Comparison of ENCODE assay signal across 8 cellular contexts in the genomic region with DNA sequence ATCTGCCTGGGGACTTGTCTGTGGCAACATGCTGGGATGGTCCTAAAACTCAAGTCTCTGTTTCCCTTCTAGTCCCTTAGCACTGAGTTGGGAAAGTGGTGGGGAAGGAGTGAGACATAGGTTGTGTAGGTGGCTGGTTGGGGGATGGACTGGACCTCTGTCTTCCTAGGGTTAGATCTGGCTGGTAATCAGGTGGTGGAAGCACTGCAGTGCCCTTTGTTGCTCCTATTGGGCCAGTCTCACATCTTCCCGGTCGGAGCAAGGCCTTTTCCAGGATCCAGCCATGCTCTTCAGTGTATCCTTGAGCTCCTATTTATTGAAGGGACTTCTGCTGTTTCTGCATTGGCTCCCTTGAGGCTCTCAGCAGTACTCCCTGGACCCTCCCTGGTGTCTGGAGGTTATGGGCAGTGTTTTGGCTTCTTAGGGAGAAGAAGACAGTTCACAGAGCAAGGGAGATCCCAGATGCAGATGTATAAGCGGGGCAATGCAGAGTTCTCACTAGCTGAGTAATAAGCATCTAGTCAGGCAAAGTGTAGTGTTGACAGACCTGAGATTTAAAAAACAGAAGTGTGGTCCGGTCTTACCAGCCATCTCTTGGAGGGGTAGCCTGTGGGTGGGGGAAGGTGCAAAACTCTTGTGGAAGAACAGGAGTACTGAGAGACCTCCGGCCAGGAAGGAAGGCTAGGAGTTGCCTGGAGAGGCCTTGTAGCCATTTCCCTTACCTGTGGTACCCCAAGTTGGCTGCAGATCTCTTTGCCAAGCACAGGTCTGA. TPM values are rescaled to one million over a fixed set of nuclear protein-coding genes. Genes with fewer than 3 reads are reported as not detected.
DNase-seq lines count a peak whose midpoint lies in the region; ATAC-seq and TF ChIP-seq lines count a peak whose summit lies in the region.

No MANE protein-coding gene starts in this region.

- H3K4me1 ChIP-seq in thyroid gland = peaks cover 44 to 52% of the 10 kb centered on the region in 2 donors

- intact Hi-C loops in activated T-helper 1 cell treated with anti-CD3 and anti-CD28 coated beads, Interleukin-12 subunit alpha, Interleukin-12 subunit beta, Interleukin-2, Interleukin-4 antibody, amounts not matched to agents 30 ng/mL and 10 ng/mL and 1 ng/mL, durations not matched to agents 14 hours and 24 hours and 36 hours (cut with micrococcal nuclease) = loop anchor here (1.0 to 10.0 kb wide), 12 partner anchors 11 to 619 kb away; partner anchors contain the start of genes ATP6V0D1, DDX28, DUS2 and EDC4
- intact Hi-C loops in thyroid gland (cut with DNase I) = no loop called here

- H3K4me3 ChIP-seq in thyroid gland (replicated peaks in 1 of 3) = no peak overlapping the region

- H3K9me3 ChIP-seq in thyroid gland = no peaks in the 10 kb centered on the region

- no peaks in the 10 kb centered on the region for H3K9me3 Mint-ChIP-seq in activated T-cell treated with anti-CD3 and anti-CD28 coated beads, Interleukin-2, amount 50 U/mL, for 24 hours
- no peaks in the 10 kb centered on the region for H3K9me3 Mint-ChIP-seq in activated T-helper 1 cell treated with anti-CD3 and anti-CD28 coated beads, Interleukin-12 subunit alpha, Interleukin-12 subunit beta, Interleukin-2, Interleukin-4 antibody, amounts not matched to agents 30 ng/mL and 10 ng/mL and 1 ng/mL, durations not matched to agents 14 hours and 24 hours and 36 hours
- H3K9me3 Mint-ChIP-seq in immature natural killer cell = no peaks in the 10 kb centered on the region

- peak overlapping the region; percentile 96 for H3K4me3 Mint-ChIP-seq in activated T-cell treated with anti-CD3 and anti-CD28 coated beads, Interleukin-2, amount 50 U/mL, for 24 hours
- H3K4me3 Mint-ChIP-seq in activated T-helper 1 cell treated with anti-CD3 and anti-CD28 coated beads, Interleukin-12 subunit alpha, Interleukin-12 subunit beta, Interleukin-2, Interleukin-4 antibody, amounts not matched to agents 30 ng/mL and 10 ng/mL and 1 ng/mL, durations not matched to agents 14 hours and 24 hours and 36 hours = peak overlapping the region; percentile 91
- peak overlapping the region; percentile 85 to 88 (median 85) for H3K4me3 Mint-ChIP-seq in immature natural killer cell

- no peak for TF ChIP-seq CTCF in thyroid gland (IDR thresholded peaks at IDR 0.05)

- peak overlapping the region; percentile 94 for H3K27ac Mint-ChIP-seq in activated T-cell treated with anti-CD3 and anti-CD28 coated beads, Interleukin-2, amount 50 U/mL, for 24 hours
- peak overlapping the region; percentile 92 for H3K27ac Mint-ChIP-seq in activated T-helper 1 cell treated with anti-CD3 and anti-CD28 coated beads, Interleukin-12 subunit alpha, Interleukin-12 subunit beta, Interleukin-2, Interleukin-4 antibody, amounts not matched to agents 30 ng/mL and 10 ng/mL and 1 ng/mL, durations not matched to agents 14 hours and 24 hours and 36 hours
- peak overlapping the region; percentile 83 to 93 (median 92) for H3K27ac Mint-ChIP-seq in immature natural killer cell

- H3K36me3 Mint-ChIP-seq in activated T-cell treated with anti-CD3 and anti-CD28 coated beads, Interleukin-2, amount 50 U/mL, for 24 hours (ENCODE audit: low read depth) = peaks cover 59% of the 10 kb centered on the region
- peaks cover 6% of the 10 kb centered on the region for H3K36me3 Mint-ChIP-seq in activated T-helper 1 cell treated with anti-CD3 and anti-CD28 coated beads, Interleukin-12 subunit alpha, Interleukin-12 subunit beta, Interleukin-2, Interleukin-4 antibody, amounts not matched to agents 30 ng/mL and 10 ng/mL and 1 ng/mL, durations not matched to agents 14 hours and 24 hours and 36 hours (ENCODE audit: low read depth)
- peaks cover 0 to 3% (median 0%) of the 10 kb centered on the region in 3 donors for H3K36me3 Mint-ChIP-seq in immature natural killer cell

- no peak for TF ChIP-seq POLR2A in thyroid gland (IDR thresholded peaks at IDR 0.05)

- H3K4me1 Mint-ChIP-seq in activated T-cell treated with anti-CD3 and anti-CD28 coated beads, Interleukin-2, amount 50 U/mL, for 24 hours (ENCODE audit: low read depth) = peaks cover 59% of the 10 kb centered on the region
- H3K4me1 Mint-ChIP-seq in activated T-helper 1 cell treated with anti-CD3 and anti-CD28 coated beads, Interleukin-12 subunit alpha, Interleukin-12 subunit beta, Interleukin-2, Interleukin-4 antibody, amounts not matched to agents 30 ng/mL and 10 ng/mL and 1 ng/mL, durations not matched to agents 14 hours and 24 hours and 36 hours (ENCODE audit: low read depth) = peaks cover 44% of the 10 kb centered on the region
- peaks cover 55 to 58% of the 10 kb centered on the region in 2 donors for H3K4me1 Mint-ChIP-seq in immature natural killer cell

- no peak for DNase-seq in activated T-cell treated with anti-CD3 and anti-CD28 coated beads, Interleukin-2, amount 50 U/mL, for 24 hours
- no peak for DNase-seq in activated T-cell treated with anti-CD3 and anti-CD28 coated beads, Interleukin-2, amount 50 U/mL, for 1 hour
- no peak for DNase-seq in activated T-helper 1 cell treated with anti-CD3 and anti-CD28 coated beads, Interleukin-12 subunit alpha, Interleukin-12 subunit beta, Interleukin-2, Interleukin-4 antibody, amounts not matched to agents 30 ng/mL and 10 ng/mL and 1 ng/mL, durations not matched to agents 14 hours and 24 hours and 36 hours (ENCODE audit: low spot score)
- DNase-seq in immature natural killer cell (no peak), thyroid gland (no peak), ecto neural progenitor cell (ENCODE audit: low spot score) (no peak)

- H3K27me3 Mint-ChIP-seq in activated T-cell treated with anti-CD3 and anti-CD28 coated beads, Interleukin-2, amount 50 U/mL, for 24 hours = no peaks in the 10 kb centered on the region
- H3K27me3 Mint-ChIP-seq in activated T-helper 1 cell treated with anti-CD3 and anti-CD28 coated beads, Interleukin-12 subunit alpha, Interleukin-12 subunit beta, Interleukin-2, Interleukin-4 antibody, amounts not matched to agents 30 ng/mL and 10 ng/mL and 1 ng/mL, durations not matched to agents 14 hours and 24 hours and 36 hours (ENCODE audit: insufficient read depth) = no peaks in the 10 kb centered on the region
- peaks cover 2 to 16% (median 3%) of the 10 kb centered on the region in 3 donors for H3K27me3 Mint-ChIP-seq in immature natural killer cell (ENCODE audit: low read depth in 3 of 3)

- ATAC-seq in GM21737 (IDR thresholded peaks at IDR 0.05; ENCODE audit: unreplicated experiment) (no peak), HG02852 (IDR thresholded peaks at IDR 0.05; ENCODE audit: unreplicated experiment) (no peak)

- H3K27ac ChIP-seq in thyroid gland = peak overlapping the region; percentile 88 to 95 (median 93)

- no peaks in the 10 kb centered on the region for H3K36me3 ChIP-seq in thyroid gland

- H3K27me3 ChIP-seq in thyroid gland = no peaks in the 10 kb centered on the region

- WGBS in thyroid gland, 2 donors = 72 to 74% methylated on average over 5 of the region's 5 CpGs

RNA-seq across cellular contexts. Expression of gene NUTF2, which starts 1.3 kb away (rescaled TPM):
- total RNA-seq in activated T-helper 1 cell treated with anti-CD3 and anti-CD28 coated beads, Interleukin-12 subunit alpha, Interleukin-12 subunit beta, Interleukin-2, Interleukin-4 antibody, amounts not matched to agents 30 ng/mL and 10 ng/mL and 1 ng/mL, durations not matched to agents 14 hours and 24 hours and 36 hours = 183 and 186 TPM in 2 replicates
- polyA plus RNA-seq in immature natural killer cell = 100 to 1,000 TPM; 115 to 157 (median 130) TPM
- total RNA-seq in thyroid gland = 100 to 1,000 TPM in 1 of 4 donors, 10 to 100 TPM in 3; 31.6 to 153 (median 58.4) TPM

RNA-seq across cellular contexts. Expression of gene CENPT, which starts 2.0 kb away (rescaled TPM):
- total RNA-seq in activated T-helper 1 cell treated with anti-CD3 and anti-CD28 coated beads, Interleukin-12 subunit alpha, Interleukin-12 subunit beta, Interleukin-2, Interleukin-4 antibody, amounts not matched to agents 30 ng/mL and 10 ng/mL and 1 ng/mL, durations not matched to agents 14 hours and 24 hours and 36 hours = 41.6 and 45.0 TPM in 2 replicates
- polyA plus RNA-seq in immature natural killer cell = 10 to 100 TPM in 2 of 3 donors, 1 to 10 TPM in 1; 9.3 to 15.0 (median 12.4) TPM
- 10 to 100 TPM; 15.7 to 43.8 (median 26.2) TPM for total RNA-seq in thyroid gland

RNA-seq across cellular contexts. Expression of gene THAP11, which starts 3.4 kb away (rescaled TPM):
- total RNA-seq in activated T-helper 1 cell treated with anti-CD3 and anti-CD28 coated beads, Interleukin-12 subunit alpha, Interleukin-12 subunit beta, Interleukin-2, Interleukin-4 antibody, amounts not matched to agents 30 ng/mL and 10 ng/mL and 1 ng/mL, durations not matched to agents 14 hours and 24 hours and 36 hours = 43.0 and 49.5 TPM in 2 replicates
- 100 to 1,000 TPM; 102 to 129 (median 117) TPM for polyA plus RNA-seq in immature natural killer cell
- 10 to 100 TPM; 53.5 to 79.0 (median 67.8) TPM for total RNA-seq in thyroid gland

RNA-seq across cellular contexts. Expression of gene EDC4, which starts 27.4 kb away (rescaled TPM):
- total RNA-seq in activated T-helper 1 cell treated with anti-CD3 and anti-CD28 coated beads, Interleukin-12 subunit alpha, Interleukin-12 subunit beta, Interleukin-2, Interleukin-4 antibody, amounts not matched to agents 30 ng/mL and 10 ng/mL and 1 ng/mL, durations not matched to agents 14 hours and 24 hours and 36 hours = 115 and 128 TPM in 2 replicates
- 10 to 100 TPM; 14.2 to 26.0 (median 23.8) TPM for polyA plus RNA-seq in immature natural killer cell
- 10 to 100 TPM; 31.4 to 68.2 (median 41.2) TPM for total RNA-seq in thyroid gland

RNA-seq across cellular contexts. Expression of gene TSNAXIP1, which starts 38.8 kb away (rescaled TPM):
- total RNA-seq in activated T-helper 1 cell treated with anti-CD3 and anti-CD28 coated beads, Interleukin-12 subunit alpha, Interleukin-12 subunit beta, Interleukin-2, Interleukin-4 antibody, amounts not matched to agents 30 ng/mL and 10 ng/mL and 1 ng/mL, durations not matched to agents 14 hours and 24 hours and 36 hours = 0.52 and 0.83 TPM in 2 replicates
- polyA plus RNA-seq in immature natural killer cell = not detected
- 1 to 10 TPM in 2 of 4 donors, under 1 TPM in 2; 0.34 to 3.2 (median 0.93) TPM for total RNA-seq in thyroid gland
